In genomic region chr5:170278611-170279500, GRCh38 we compare ENCODE assay signal across 8 cellular contexts. TPM values are rescaled to one million over a fixed set of nuclear protein-coding genes. Genes with fewer than 3 reads are reported as not detected.
DNase-seq lines count a peak whose midpoint lies in the region; ATAC-seq, FAIRE-seq and TF ChIP-seq lines count a peak whose summit lies in the region.

No MANE protein-coding gene starts in this region.

- peak overlapping the region; percentile 96 for H3K4me3 Mint-ChIP-seq in activated T-helper 17 cell treated with anti-CD3 and anti-CD28 coated beads, Interleukin-2, amount 50 U/mL, for 72 hours

- DNase-seq in GM18507 (ENCODE audit: extremely low spot score, insufficient read length, low read depth) (peak; percentile 81), OCI-M2 (lab: John Stamatoyannopoulos, UW; ENCODE audit: unreplicated experiment) (peak; percentile 53), mucosa of descending colon (peak; percentile 57 to 87 (median 70)), suprapubic skin (ENCODE audit: low spot score in 2 of 2) (no peak), inferior parietal cortex (ENCODE audit: extremely low spot score) (no peak), NCI-H524 treated with DMSO at 0.1 percent for 48 hours (lab: John Stamatoyannopoulos, UW) (no peak)

- H3K36me3 Mint-ChIP-seq in activated T-helper 17 cell treated with anti-CD3 and anti-CD28 coated beads, Interleukin-2, amount 50 U/mL, for 72 hours (ENCODE audit: low read depth), result peaks cover 91% of the 10 kb centered on the region

- FAIRE-seq in GM18507 (lab: Jason Lieb, UNC), result peak; percentile 94

- peaks cover 78% of the 10 kb centered on the region for H3K4me1 Mint-ChIP-seq in activated T-helper 17 cell treated with anti-CD3 and anti-CD28 coated beads, Interleukin-2, amount 50 U/mL, for 72 hours

- no peaks in the 10 kb centered on the region for H3K9me3 Mint-ChIP-seq in activated T-helper 17 cell treated with anti-CD3 and anti-CD28 coated beads, Interleukin-2, amount 50 U/mL, for 72 hours

- TF ChIP-seq CTCF in mucosa of descending colon (IDR thresholded peaks at IDR 0.05) (no peak), suprapubic skin (IDR thresholded peaks at IDR 0.05) (no peak)

- ATAC-seq in HG02852 (IDR thresholded peaks at IDR 0.05; ENCODE audit: unreplicated experiment), result peak; percentile 90
- peak; percentile 83 for ATAC-seq in activated T-helper 17 cell treated with anti-CD3 and anti-CD28 coated beads, Interleukin-2, amount 50 U/mL, for 72 hours (replicated peaks)
- ATAC-seq in mucosa of descending colon, result peak; percentile 83

- TF ChIP-seq EP300 in suprapubic skin (IDR thresholded peaks at IDR 0.05), result no peak

- H3K27me3 ChIP-seq in suprapubic skin, result no peaks in the 10 kb centered on the region

- H3K27me3 Mint-ChIP-seq in activated T-helper 17 cell treated with anti-CD3 and anti-CD28 coated beads, Interleukin-2, amount 50 U/mL, for 72 hours, result no peaks in the 10 kb centered on the region

- H3K36me3 ChIP-seq in mucosa of descending colon (ENCODE audit: low read depth) (no peaks in the 10 kb centered on the region), suprapubic skin (no peaks in the 10 kb centered on the region)

- intact Hi-C loops in mucosa of descending colon (cut with DNase I, micrococcal nuclease), result loop anchor here (10.0 kb wide), 2 partner anchors 56 to 146 kb away; no protein-coding TSS in a partner anchor

- H3K4me3 ChIP-seq in mucosa of descending colon, result no peak overlapping the region
- H3K4me3 ChIP-seq in suprapubic skin, result no peak overlapping the region

- 68% methylated on average over 5 of the region's 9 CpGs for WGBS in suprapubic skin

- H3K27ac ChIP-seq in suprapubic skin, result peak overlapping the region; percentile 23

- no peak for TF ChIP-seq POLR2A in suprapubic skin (IDR thresholded peaks at IDR 0.05)

- H3K9me3 ChIP-seq in mucosa of descending colon (no peaks in the 10 kb centered on the region), suprapubic skin (no peaks in the 10 kb centered on the region)

- peaks cover 7% of the 10 kb centered on the region for H3K4me1 ChIP-seq in mucosa of descending colon (ENCODE audit: low read depth)
- peaks cover 15% of the 10 kb centered on the region for H3K4me1 ChIP-seq in suprapubic skin

- H3K27ac Mint-ChIP-seq in activated T-helper 17 cell treated with anti-CD3 and anti-CD28 coated beads, Interleukin-2, amount 50 U/mL, for 72 hours, result peak overlapping the region; percentile 81

RNA-seq across cellular contexts. Expression of gene LCP2, which starts 18.7 kb away (rescaled TPM):
- total RNA-seq in activated T-helper 17 cell treated with anti-CD3 and anti-CD28 coated beads, Interleukin-2, amount 50 U/mL, for 72 hours, result 100 to 1,000 TPM; 202 to 204 TPM
- total RNA-seq in mucosa of descending colon (10 to 100 TPM; 13.5 to 24.5 (median 22.9) TPM), suprapubic skin (1 to 10 TPM in 3 of 4 donors, not detected in 1; 1.5 to 8.9 (median 7.7) TPM)

RNA-seq across cellular contexts. Expression of gene C5orf58, which starts 46.1 kb away (rescaled TPM):
- not detected for total RNA-seq in activated T-helper 17 cell treated with anti-CD3 and anti-CD28 coated beads, Interleukin-2, amount 50 U/mL, for 72 hours
- total RNA-seq in mucosa of descending colon (not detected), suprapubic skin (not detected)

Comparison
In these comparisons a context has a peak if more than half of its experiments do, and no peak if none do; other contexts are left out.
1. DNase-seq: peak in GM18507 (single experiment), OCI-M2 (single experiment) and mucosa of descending colon (3 of 3); none in suprapubic skin (0 of 2), inferior parietal cortex (single experiment) and NCI-H524 treated with DMSO at 0.1 percent for 48 hours (single experiment).
2. RNA of gene LCP2, which starts 18.7 kb away (total RNA-seq): 202 to 204 TPM in activated T-helper 17 cell treated with anti-CD3 and anti-CD28 coated beads, Interleukin-2, amount 50 U/mL, for 72 hours; 13.5 to 24.5 TPM in mucosa of descending colon and 1.5 to 8.9 TPM in suprapubic skin; every median in the first group is over 4 times any median in the second.
3. Peak in every context shown above with its lines, with median percentiles within 50 percentile points of each other: ATAC-seq.